Comparison of ENCODE assay signal across 1 cellular context in the genomic region with DNA sequence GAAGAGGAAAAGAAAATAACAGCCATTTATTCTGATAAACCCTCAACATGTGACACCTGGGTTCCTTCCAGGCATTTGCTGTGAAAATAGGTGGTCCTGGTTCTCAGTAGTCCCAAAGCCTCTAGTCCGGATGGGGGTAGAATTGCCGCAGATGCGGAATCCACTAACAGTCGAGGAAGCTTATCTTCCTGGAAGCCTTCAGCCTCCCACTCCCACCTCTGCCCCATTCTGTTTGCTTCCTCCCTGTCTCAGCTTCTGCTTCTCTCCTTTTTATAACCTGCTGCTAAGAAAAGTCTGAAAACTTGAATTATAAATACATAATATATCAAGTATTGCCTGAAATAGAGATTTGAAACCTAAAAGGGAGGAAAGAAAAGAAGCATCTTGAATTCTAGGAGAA.
TF ChIP-seq lines count a peak whose summit lies in the region.

No MANE protein-coding gene starts in this region.

TF ChIP-seq in H1, 55 proteins besides CTCF, POLR2A, EP300 and RAD21:
- TF ChIP-seq TAF7 (optimal IDR thresholded peaks at IDR 0.05; ENCODE audit: borderline replicate concordance, low read depth, low read length) (no peak), EZH2 (IDR thresholded peaks at IDR 0.05; ENCODE audit: low read depth, low read length, severe bottlenecking) (no peak), RNF2 (IDR thresholded peaks at IDR 0.05; ENCODE audit: borderline replicate concordance, low read depth, low read length, missing control alignments, poor library complexity, severe bottlenecking) (no peak), YY1 (IDR thresholded peaks at IDR 0.05; ENCODE audit: low read depth, low read length) (no peak), BRCA1 (IDR thresholded peaks at IDR 0.05; ENCODE audit: low read depth, low read length) (no peak), TBP (IDR thresholded peaks at IDR 0.05; ENCODE audit: low read depth, low read length) (no peak)
- TF ChIP-seq, protein P1, sequence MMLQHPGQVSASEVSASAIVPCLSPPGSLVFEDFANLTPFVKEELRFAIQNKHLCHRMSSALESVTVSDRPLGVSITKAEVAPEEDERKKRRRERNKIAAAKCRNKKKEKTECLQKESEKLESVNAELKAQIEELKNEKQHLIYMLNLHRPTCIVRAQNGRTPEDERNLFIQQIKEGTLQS (IDR thresholded peaks at IDR 0.05; ENCODE audit: insufficient read depth, low read depth, low read length): no peak
